ENCODE assay signal across 14 cellular contexts in genomic region chr1:62613325-62613727, GRCh38. TPM values are rescaled to one million over a fixed set of nuclear protein-coding genes. Genes with fewer than 3 reads are reported as not detected.
DNase-seq lines count a peak whose midpoint lies in the region; ATAC-seq and TF ChIP-seq lines count a peak whose summit lies in the region.
"Had no signal": no experiment of that assay in that cellular context is flagged by ENCODE, and none has a peak within 500 bp of the region (broad histone marks: within the 10 kb centered on the region; RNA-seq: fewer than 3 reads in every experiment).

No MANE protein-coding gene starts in this region.

- POLR2A ChIA-PET in CD4-positive, alpha-beta memory T cell (lab: Charles Lee; ENCODE audit: partially characterized antibody), result no interaction called here

- no peaks in the 10 kb centered on the region for H4K20me1 ChIP-seq in OCI-LY1 (ENCODE audit: insufficient read depth, low read length)

- CTCF ChIA-PET in CD4-positive, alpha-beta memory T cell (lab: Charles Lee; ENCODE audit: partially characterized antibody), result no interaction called here

- H3K4me1 ChIP-seq in OCI-LY1 (ENCODE audit: insufficient read depth, low read length, severe bottlenecking) (peaks cover 17% of the 10 kb centered on the region), heart right ventricle (no peaks in the 10 kb centered on the region)
- no peaks in the 10 kb centered on the region for H3K4me1 ChIP-seq in effector memory CD4-positive, alpha-beta T cell (ENCODE audit: control insufficient read depth, insufficient read depth, low read length, poor library complexity, severe bottlenecking)
- no peaks in the 10 kb centered on the region for H3K4me1 ChIP-seq in CD4-positive, alpha-beta memory T cell (ENCODE audit: insufficient read depth, low read length)

- no peak for DNase-seq in heart right ventricle
- DNase-seq in effector memory CD4-positive, alpha-beta T cell, result no peak
- DNase-seq in CD4-positive, alpha-beta memory T cell, result no peak
- no peak for DNase-seq in activated T-cell treated with anti-CD3 and anti-CD28 coated beads, Interleukin-2, amount 50 U/mL, for 72 hours
- DNase-seq: activated CD8-positive, alpha-beta memory T cell treated with anti-CD3 and anti-CD28 coated beads, Interleukin-2, amount 10 ng/mL, durations not matched to agents 7 days and 5 days; anterior cingulate cortex; natural killer cell; NCI-H345 had no signal

- intact Hi-C loops in heart right ventricle (cut with DNase I), result no loop called here
- intact Hi-C loops in CD4-positive, alpha-beta memory T cell (cut with micrococcal nuclease), result no loop called here

- H3K27me3 ChIP-seq in OCI-LY1 (ENCODE audit: insufficient read depth, low read length), result no peaks in the 10 kb centered on the region
- no peaks in the 10 kb centered on the region for H3K27me3 ChIP-seq in heart right ventricle
- no peaks in the 10 kb centered on the region for H3K27me3 ChIP-seq in effector memory CD4-positive, alpha-beta T cell (replicated peaks; ENCODE audit: control insufficient read depth, insufficient read depth, low read length, poor library complexity, severe bottlenecking)
- H3K27me3 ChIP-seq in CD4-positive, alpha-beta memory T cell (ENCODE audit: insufficient read depth, low read length), result no peaks in the 10 kb centered on the region

- no peaks in the 10 kb centered on the region for H3K4me1 Mint-ChIP-seq in CD4-positive, alpha-beta memory T cell
- H3K4me1 Mint-ChIP-seq in activated T-cell treated with anti-CD3 and anti-CD28 coated beads, Interleukin-2, amount 50 U/mL, for 72 hours (ENCODE audit: low read depth), result no peaks in the 10 kb centered on the region
- H3K4me1 Mint-ChIP-seq: activated CD8-positive, alpha-beta memory T cell treated with anti-CD3 and anti-CD28 coated beads, Interleukin-2, amount 10 ng/mL, durations not matched to agents 7 days and 5 days; natural killer cell had no signal

- H3K9me3 ChIP-seq in OCI-LY1 (ENCODE audit: low read length) (no peaks in the 10 kb centered on the region), heart right ventricle (no peaks in the 10 kb centered on the region)
- H3K9me3 ChIP-seq in effector memory CD4-positive, alpha-beta T cell (ENCODE audit: control insufficient read depth, low read length), result no peaks in the 10 kb centered on the region
- no peaks in the 10 kb centered on the region for H3K9me3 ChIP-seq in CD4-positive, alpha-beta memory T cell (ENCODE audit: control insufficient read depth in 1 of 2, low read length in 2 of 2)

- ATAC-seq in GM18520 (IDR thresholded peaks at IDR 0.05; ENCODE audit: unreplicated experiment) (peak; percentile 74), GM21515 (IDR thresholded peaks at IDR 0.05; ENCODE audit: unreplicated experiment) (peak; percentile 93), HG03060 (IDR thresholded peaks at IDR 0.05; ENCODE audit: low read depth, unreplicated experiment) (peak; percentile 70), heart right ventricle (no peak)
- ATAC-seq in activated T-cell treated with anti-CD3 and anti-CD28 coated beads, Interleukin-2, amount 50 U/mL, for 72 hours (replicated peaks in 1 of 2), result no peak
- ATAC-seq: activated CD8-positive, alpha-beta memory T cell treated with anti-CD3 and anti-CD28 coated beads, Interleukin-2, amount 10 ng/mL, durations not matched to agents 7 days and 5 days; natural killer cell had no signal

- no peaks in the 10 kb centered on the region for H3K9me3 Mint-ChIP-seq in CD4-positive, alpha-beta memory T cell
- H3K9me3 Mint-ChIP-seq in activated T-cell treated with anti-CD3 and anti-CD28 coated beads, Interleukin-2, amount 50 U/mL, for 72 hours, result no peaks in the 10 kb centered on the region
- H3K9me3 Mint-ChIP-seq: natural killer cell; stimulated activated naive CD8-positive, alpha-beta T cell treated with anti-CD3 and anti-CD28 coated beads, Interleukin-15, Interleukin-2, amounts not matched to agents 100 ng/mL and 50 ng/mL, for 24 hours had no signal

- peak overlapping the region; percentile 56 for H3K4me2 ChIP-seq in OCI-LY1 (ENCODE audit: low read length)

- TF ChIP-seq CTCF in OCI-LY1 (IDR thresholded peaks at IDR 0.05; ENCODE audit: low read length) (no peak), heart right ventricle (IDR thresholded peaks at IDR 0.05) (no peak)

- no peak overlapping the region for H3K4me3 Mint-ChIP-seq in CD4-positive, alpha-beta memory T cell
- H3K4me3 Mint-ChIP-seq in activated T-cell treated with anti-CD3 and anti-CD28 coated beads, Interleukin-2, amount 50 U/mL, for 72 hours, result no peak overlapping the region
- H3K4me3 Mint-ChIP-seq: activated CD8-positive, alpha-beta memory T cell treated with anti-CD3 and anti-CD28 coated beads, Interleukin-2, amount 10 ng/mL, durations not matched to agents 7 days and 5 days; CD14-positive monocyte; natural killer cell; stimulated activated naive CD8-positive, alpha-beta T cell treated with anti-CD3 and anti-CD28 coated beads, Interleukin-15, Interleukin-2, amounts not matched to agents 100 ng/mL and 50 ng/mL, for 24 hours had no signal

- no peaks in the 10 kb centered on the region for H3K27me3 Mint-ChIP-seq in CD4-positive, alpha-beta memory T cell
- no peaks in the 10 kb centered on the region for H3K27me3 Mint-ChIP-seq in activated T-cell treated with anti-CD3 and anti-CD28 coated beads, Interleukin-2, amount 50 U/mL, for 72 hours (ENCODE audit: low read depth)
- H3K27me3 Mint-ChIP-seq: activated CD8-positive, alpha-beta memory T cell treated with anti-CD3 and anti-CD28 coated beads, Interleukin-2, amount 10 ng/mL, durations not matched to agents 7 days and 5 days; stimulated activated naive CD8-positive, alpha-beta T cell treated with anti-CD3 and anti-CD28 coated beads, Interleukin-15, Interleukin-2, amounts not matched to agents 100 ng/mL and 50 ng/mL, for 24 hours had no signal

- H3K9ac ChIP-seq in OCI-LY1 (ENCODE audit: low read length), result 0 out of 2 replicates have a peak overlapping the region, but pooled peaks have one; percentile 3

- no peaks in the 10 kb centered on the region for H3F3A ChIP-seq in OCI-LY1 (ENCODE audit: insufficient read depth, low read length)

- H2AFZ ChIP-seq in OCI-LY1 (ENCODE audit: low read length), result peak overlapping the region; percentile 55; the same call in 1 of the 2 replicates

- H3K4me3 ChIP-seq in OCI-LY1 (ENCODE audit: low read depth, low read length, poor library complexity, severe bottlenecking), result peak overlapping the region; percentile 24
- no peak overlapping the region for H3K4me3 ChIP-seq in heart right ventricle
- H3K4me3 ChIP-seq in effector memory CD4-positive, alpha-beta T cell (ENCODE audit: insufficient read depth, low read depth, low read length, poor library complexity, severe bottlenecking), result no peak overlapping the region
- no peak overlapping the region for H3K4me3 ChIP-seq in CD4-positive, alpha-beta memory T cell (ENCODE audit: low read length in 2 of 2)

- H3K79me2 ChIP-seq in OCI-LY1 (ENCODE audit: insufficient read depth, low read length), result no peaks in the 10 kb centered on the region

- WGBS in heart right ventricle, 2 donors, result 85 to 90% methylated on average over 5 of the region's 5 CpGs

- H3K36me3 ChIP-seq in OCI-LY1 (ENCODE audit: insufficient read depth, low read length) (no peaks in the 10 kb centered on the region), heart right ventricle (peaks cover 0 to 35% (median 0%) of the 10 kb centered on the region in 9 donors)
- H3K36me3 ChIP-seq in effector memory CD4-positive, alpha-beta T cell (ENCODE audit: control insufficient read depth, insufficient read depth, low read length), result no peaks in the 10 kb centered on the region
- no peaks in the 10 kb centered on the region for H3K36me3 ChIP-seq in CD4-positive, alpha-beta memory T cell (ENCODE audit: insufficient read depth, low read length)

- H3K9me2 ChIP-seq in OCI-LY1 (ENCODE audit: low read depth, low read length), result no peaks in the 10 kb centered on the region

- H3K36me3 Mint-ChIP-seq in CD4-positive, alpha-beta memory T cell, result peaks cover 18 to 26% of the 10 kb centered on the region in 2 donors
- no peaks in the 10 kb centered on the region for H3K36me3 Mint-ChIP-seq in activated T-cell treated with anti-CD3 and anti-CD28 coated beads, Interleukin-2, amount 50 U/mL, for 72 hours (ENCODE audit: insufficient read depth in 2 of 2)
- H3K36me3 Mint-ChIP-seq: activated CD8-positive, alpha-beta memory T cell treated with anti-CD3 and anti-CD28 coated beads, Interleukin-2, amount 10 ng/mL, durations not matched to agents 7 days and 5 days; natural killer cell had no signal

- H3K27ac ChIP-seq in OCI-LY1 (ENCODE audit: low read depth, low read length, poor library complexity, severe bottlenecking), result peak overlapping the region; percentile 72
- no peak overlapping the region for H3K27ac ChIP-seq in heart right ventricle
- H3K27ac ChIP-seq in effector memory CD4-positive, alpha-beta T cell (ENCODE audit: insufficient read depth, low read length, poor library complexity, severe bottlenecking), result no peak overlapping the region
- H3K27ac ChIP-seq in CD4-positive, alpha-beta memory T cell (ENCODE audit: low read depth, low read length), result no peak overlapping the region

- peak overlapping the region in 1 of 7 donors; percentile 31 for H3K27ac Mint-ChIP-seq in CD4-positive, alpha-beta memory T cell
- H3K27ac Mint-ChIP-seq in activated T-cell treated with anti-CD3 and anti-CD28 coated beads, Interleukin-2, amount 50 U/mL, for 72 hours, result no peak overlapping the region
- H3K27ac Mint-ChIP-seq: activated CD8-positive, alpha-beta memory T cell treated with anti-CD3 and anti-CD28 coated beads, Interleukin-2, amount 10 ng/mL, durations not matched to agents 7 days and 5 days; CD14-positive monocyte; natural killer cell; stimulated activated naive CD8-positive, alpha-beta T cell treated with anti-CD3 and anti-CD28 coated beads, Interleukin-15, Interleukin-2, amounts not matched to agents 100 ng/mL and 50 ng/mL, for 24 hours had no signal

RNA-seq across cellular contexts. Expression of gene ANGPTL3, which starts 16.0 kb away (rescaled TPM):
- not detected for total RNA-seq in heart right ventricle
- not detected for polyA plus RNA-seq in heart right ventricle
- total RNA-seq in CD4-positive, alpha-beta memory T cell, result not detected
- polyA plus RNA-seq in CD4-positive, alpha-beta memory T cell, result not detected
- not detected for total RNA-seq in activated T-cell treated with anti-CD3 and anti-CD28 coated beads, Interleukin-2, amount 50 U/mL, for 72 hours
- total RNA-seq: activated CD8-positive, alpha-beta memory T cell treated with anti-CD3 and anti-CD28 coated beads, Interleukin-2, amount 10 ng/mL, durations not matched to agents 7 days and 5 days; natural killer cell had no signal
- polyA plus RNA-seq: CD14-positive monocyte had no signal

Comparison
In these comparisons a context has a peak if more than half of its experiments do, and no peak if none do; other contexts are left out.
1. ATAC-seq: peak in GM18520 (single experiment), GM21515 (single experiment) and HG03060 (single experiment); none in heart right ventricle (0 of 8) and activated T-cell treated with anti-CD3 and anti-CD28 coated beads, Interleukin-2, amount 50 U/mL, for 72 hours (0 of 2).